8 cellular contexts compared by ENCODE assay signal in the genomic region with DNA sequence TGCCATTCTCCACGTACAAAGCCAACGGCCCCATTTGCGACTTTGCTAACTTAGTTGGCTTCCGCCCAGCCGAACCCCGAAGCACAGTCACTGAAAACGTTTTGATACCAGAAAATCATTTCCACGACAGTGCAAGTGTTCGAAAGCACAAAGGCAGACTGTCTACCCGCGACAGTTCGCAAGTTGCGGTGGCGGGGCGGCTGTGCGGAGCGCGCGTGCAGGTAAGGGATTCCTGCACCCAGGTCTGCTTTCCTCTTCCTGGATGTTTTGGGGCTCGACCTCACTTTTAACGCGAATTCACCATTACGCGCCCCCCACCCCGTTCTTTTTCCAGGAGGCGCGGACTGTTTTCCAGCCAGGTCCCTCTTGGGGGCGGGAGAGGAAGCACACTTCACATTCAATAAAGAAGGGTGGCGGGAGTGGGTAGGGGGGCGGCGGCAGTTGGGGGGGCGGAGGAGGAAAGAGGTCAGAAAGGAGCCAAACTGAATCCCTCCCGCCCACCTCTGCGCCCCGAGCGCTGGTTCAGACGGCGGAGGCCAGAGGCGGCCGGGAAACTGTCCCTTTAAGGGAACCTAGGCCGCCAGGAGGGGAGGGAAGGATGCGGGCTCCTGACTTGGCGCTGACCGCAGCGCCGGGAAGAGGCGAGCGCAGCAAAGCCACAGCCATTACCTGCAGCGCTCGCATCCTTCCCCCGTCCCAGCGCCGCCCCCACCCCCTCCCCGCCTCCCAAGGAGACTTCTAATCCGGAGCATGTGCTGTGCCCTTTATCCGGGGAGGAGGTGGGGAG.
A peak's percentile ranks its signal among the peaks of the same experiment; 100 is the strongest.
DNase-seq lines count a peak whose midpoint lies in the region; ATAC-seq and TF ChIP-seq lines count a peak whose summit lies in the region.

No MANE protein-coding gene starts in this region.

- peak overlapping the region; percentile 54 to 68 for H3K4me3 Mint-ChIP-seq in stimulated activated naive B cell treated with anti-CD40 and anti-IgM and Interleukin-4, amounts not matched to agents 10 μg/mL and 1 μg/mL and 100 μg/mL, for 72 hours

- H3K4me3 ChIP-seq in AG10803 (ENCODE audit: low read length): peak overlapping the region; percentile 49

- DNase-seq in AG10803 (ENCODE audit: low read depth): peak; percentile 21
- DNase-seq in H4 (ENCODE audit: low spot score): peak; percentile 61
- peak; percentile 77 for DNase-seq in NCI-H69 (lab: John Stamatoyannopoulos, UW)
- peak; percentile 83 for DNase-seq in cerebellar cortex (ENCODE audit: low spot score)
- DNase-seq in kidney glomerular epithelial cell (lab: John Stamatoyannopoulos, UW): peak; percentile 34
- DNase-seq in stimulated activated naive B cell treated with anti-CD40 and anti-IgM and Interleukin-4, amounts not matched to agents 10 μg/mL and 1 μg/mL and 100 μg/mL, for 72 hours: no peak
- no peak for DNase-seq in NAMALWA (ENCODE audit: low spot score)

- peaks cover 61 to 73% of the 10 kb centered on the region in 2 donors for H3K27me3 Mint-ChIP-seq in stimulated activated naive B cell treated with anti-CD40 and anti-IgM and Interleukin-4, amounts not matched to agents 10 μg/mL and 1 μg/mL and 100 μg/mL, for 72 hours

- no peaks in the 10 kb centered on the region for H3K9me3 Mint-ChIP-seq in stimulated activated naive B cell treated with anti-CD40 and anti-IgM and Interleukin-4, amounts not matched to agents 10 μg/mL and 1 μg/mL and 100 μg/mL, for 72 hours

- H3K27ac Mint-ChIP-seq in stimulated activated naive B cell treated with anti-CD40 and anti-IgM and Interleukin-4, amounts not matched to agents 10 μg/mL and 1 μg/mL and 100 μg/mL, for 72 hours: no peak overlapping the region

- H3K4me1 Mint-ChIP-seq in stimulated activated naive B cell treated with anti-CD40 and anti-IgM and Interleukin-4, amounts not matched to agents 10 μg/mL and 1 μg/mL and 100 μg/mL, for 72 hours: peaks cover 7 to 11% of the 10 kb centered on the region in 2 donors

- no peaks in the 10 kb centered on the region for H3K36me3 Mint-ChIP-seq in stimulated activated naive B cell treated with anti-CD40 and anti-IgM and Interleukin-4, amounts not matched to agents 10 μg/mL and 1 μg/mL and 100 μg/mL, for 72 hours

- peak; percentile 11 for TF ChIP-seq CTCF in AG10803 (conservative IDR thresholded peaks at IDR 0.05; ENCODE audit: low read length)

- no peak for ATAC-seq in stimulated activated naive B cell treated with anti-CD40 and anti-IgM and Interleukin-4, amounts not matched to agents 10 μg/mL and 1 μg/mL and 100 μg/mL, for 72 hours (replicated peaks)
- ATAC-seq in GM21381 (IDR thresholded peaks at IDR 0.05; ENCODE audit: unreplicated experiment): no peak

Comparison
In these comparisons a context has a peak if more than half of its experiments do, and no peak if none do; other contexts are left out.
1. DNase-seq: peak in AG10803 (single experiment), H4 (single experiment), NCI-H69 (single experiment), cerebellar cortex (single experiment) and kidney glomerular epithelial cell (single experiment); none in stimulated activated naive B cell treated with anti-CD40 and anti-IgM and Interleukin-4, amounts not matched to agents 10 μg/mL and 1 μg/mL and 100 μg/mL, for 72 hours (single experiment) and NAMALWA (single experiment).